In genomic region chr21:33643658-33644311, GRCh38 we compare ENCODE assay signal across 8 cellular contexts.
DNase-seq lines count a peak whose midpoint lies in the region; ATAC-seq and TF ChIP-seq lines count a peak whose summit lies in the region.

No MANE protein-coding gene starts in this region.

- H3K4me3 ChIP-seq in neutrophil (ENCODE audit: low read depth in 1 of 2, low read length in 1 of 2), result peak overlapping the region; percentile 79 to 96

- H3K4me1 ChIP-seq in neutrophil (ENCODE audit: control insufficient read depth in 1 of 2, insufficient read depth in 1 of 2, low read depth in 1 of 2, low read length in 1 of 2), result peaks cover 28 to 32% of the 10 kb centered on the region in 2 experiments

- no peaks in the 10 kb centered on the region for H3K36me3 ChIP-seq in neutrophil

- H3K27me3 ChIP-seq in neutrophil, result peaks cover 19% of the 10 kb centered on the region

- POLR2A ChIA-PET in RWPE1 (lab: Yijun Ruan, JAX; ENCODE audit: low non-redundant PET), result no interaction called here

- CTCF ChIA-PET in RWPE1 (lab: Yijun Ruan, JAX), result interaction anchor here (0.6 kb wide), 1 partner anchor 211 kb away, joined by 3 read pairs; no protein-coding TSS in a partner anchor

- DNase-seq in NCI-H2107 treated with DMSO at 0.1 percent for 48 hours (lab: John Stamatoyannopoulos, UW; ENCODE audit: unreplicated experiment) (peak; percentile 21), NCI-H2107 (lab: John Stamatoyannopoulos, UW) (no peak), RWPE1 (ENCODE audit: low spot score) (peak; percentile 14), epithelial cell of prostate (ENCODE audit: low read depth, low spot score) (no peak), globus pallidus (ENCODE audit: low spot score) (no peak)

- TF ChIP-seq CTCF in RWPE1 (conservative IDR thresholded peaks at IDR 0.05; ENCODE audit: low read depth) (no peak), neutrophil (IDR thresholded peaks at IDR 0.05) (no peak)

- H3K27ac ChIP-seq in RWPE1 (peak overlapping the region; percentile 86), epithelial cell of prostate (peak overlapping the region; percentile 85), neutrophil (no peak overlapping the region)

- no peaks in the 10 kb centered on the region for H3K9me3 ChIP-seq in neutrophil

- ATAC-seq in GM19452 (IDR thresholded peaks at IDR 0.05; ENCODE audit: unreplicated experiment) (no peak), GM19035 (IDR thresholded peaks at IDR 0.05; ENCODE audit: unreplicated experiment) (no peak)

Comparison
In these comparisons a context has a peak if more than half of its experiments do, and no peak if none do; other contexts are left out.
1. DNase-seq: peak in NCI-H2107 treated with DMSO at 0.1 percent for 48 hours (single experiment) and RWPE1 (single experiment); none in NCI-H2107 (single experiment), epithelial cell of prostate (single experiment) and globus pallidus (single experiment).